In the genomic region with DNA sequence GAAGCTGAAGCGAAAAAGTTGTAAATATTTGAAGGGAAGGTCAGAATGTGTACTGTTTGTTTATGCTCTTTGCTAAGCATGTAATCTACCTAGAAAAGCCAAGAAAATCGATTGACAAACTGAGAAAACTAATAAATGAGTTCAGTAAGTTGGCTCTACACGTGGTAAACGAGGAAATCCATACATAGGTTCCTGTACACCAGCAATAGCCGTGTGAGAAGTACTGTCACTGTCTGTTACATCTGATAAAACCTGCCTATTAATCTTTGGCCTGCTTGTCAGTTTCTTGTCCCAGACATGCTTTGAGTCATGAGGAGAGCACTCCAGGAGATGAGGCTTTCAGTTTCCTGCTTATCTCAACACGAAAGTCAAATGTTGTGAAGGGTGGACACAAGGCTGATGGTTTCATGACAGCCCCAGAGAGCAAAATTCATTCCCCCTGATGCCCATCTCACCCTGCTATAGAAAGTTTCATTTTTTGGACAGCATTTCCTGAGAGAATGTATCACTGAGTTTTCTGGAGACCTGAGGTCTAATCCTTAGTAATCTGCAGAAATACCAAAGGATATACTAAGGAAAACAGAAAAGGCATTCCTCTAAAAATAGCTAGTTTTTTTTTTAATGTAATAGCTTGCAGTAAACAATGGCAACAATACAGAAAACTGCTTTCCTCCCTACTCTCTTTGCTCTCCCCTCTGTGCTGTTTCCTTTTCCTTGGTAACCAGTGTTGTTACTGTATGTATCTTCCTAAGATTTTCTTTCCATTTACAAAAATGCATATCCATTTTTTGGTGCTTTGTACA, we compare ENCODE assay signal across 10 cellular contexts. TPM values are rescaled to one million over a fixed set of nuclear protein-coding genes. Genes with fewer than 3 reads are reported as not detected.
DNase-seq lines count a peak whose midpoint lies in the region; ATAC-seq and TF ChIP-seq lines count a peak whose summit lies in the region.
"Had no signal": no experiment of that assay in that cellular context is flagged by ENCODE, and none has a peak within 500 bp of the region (broad histone marks: within the 10 kb centered on the region; RNA-seq: fewer than 3 reads in every experiment).

No MANE protein-coding gene starts in this region.

- H3K36me3 ChIP-seq in A673 (ENCODE audit: insufficient read depth, low read length, poor library complexity, severe bottlenecking) (no peaks in the 10 kb centered on the region), esophagus muscularis mucosa (no peaks in the 10 kb centered on the region), PC-3 (ENCODE audit: low read depth, low read length) (no peaks in the 10 kb centered on the region)
- H3K36me3 ChIP-seq: BLaER1 had no signal

- DNase-seq in A673 (ENCODE audit: low spot score) (peak; percentile 68), HUDEP-2 (lab: John Stamatoyannopoulos, UW; ENCODE audit: unreplicated experiment in 76 of 76) (peak in 70 of 76 experiments; percentile 15 to 94 (median 68)), esophagus muscularis mucosa (ENCODE audit: extremely low spot score) (no peak), PC-3 (no peak), C1 segment of cervical spinal cord (lab: John Stamatoyannopoulos, UW) (no peak), NAMALWA (ENCODE audit: low spot score) (no peak)
- DNase-seq in activated naive CD4-positive, alpha-beta T cell treated with anti-CD3 and anti-CD28 coated beads for 36 hours, result no peak

- H3K27ac ChIP-seq in A673 (ENCODE audit: low read depth, low read length, poor library complexity, severe bottlenecking) (peak overlapping the region; percentile 49), esophagus muscularis mucosa (replicated peaks in 1 of 4) (peak overlapping the region; percentile 33 to 62 (median 39)), PC-3 (ENCODE audit: low read length) (no peak overlapping the region)
- H3K27ac ChIP-seq: BLaER1 had no signal

- no peaks in the 10 kb centered on the region for H3K9me3 ChIP-seq in A673 (ENCODE audit: low read depth, low read length, poor library complexity, severe bottlenecking)
- no peaks in the 10 kb centered on the region for H3K9me3 ChIP-seq in esophagus muscularis mucosa
- no peaks in the 10 kb centered on the region for H3K9me3 ChIP-seq in PC-3 (ENCODE audit: low read length)
- H3K9me3 ChIP-seq: BLaER1 had no signal

- peaks cover 19% of the 10 kb centered on the region; the same call in 1 of the 2 replicates for H3K79me2 ChIP-seq in PC-3 (ENCODE audit: low read length)

- no peaks in the 10 kb centered on the region for H3F3A ChIP-seq in PC-3 (ENCODE audit: low read length, unreplicated experiment)

- H3K9me2 ChIP-seq in PC-3 (replicated peaks; ENCODE audit: low read length), result no peaks in the 10 kb centered on the region

- no peak for TF ChIP-seq POLR2A in esophagus muscularis mucosa (IDR thresholded peaks at IDR 0.05; ENCODE audit: low read depth)

- no peak overlapping the region for H3K4me3 Mint-ChIP-seq in activated naive CD4-positive, alpha-beta T cell treated with anti-CD3 and anti-CD28 coated beads for 36 hours
- H3K4me3 Mint-ChIP-seq: memory B cell had no signal

- H3K36me3 Mint-ChIP-seq in activated naive CD4-positive, alpha-beta T cell treated with anti-CD3 and anti-CD28 coated beads for 36 hours (ENCODE audit: low read depth), result peaks cover 2% of the 10 kb centered on the region

- no peaks in the 10 kb centered on the region for H3K27me3 Mint-ChIP-seq in activated naive CD4-positive, alpha-beta T cell treated with anti-CD3 and anti-CD28 coated beads for 36 hours (ENCODE audit: low read depth)
- H3K27me3 Mint-ChIP-seq: memory B cell had no signal

- POLR2A ChIA-PET in A673 (lab: Charles Lee; ENCODE audit: low non-redundant PET) (interaction anchor here (0.7 kb wide), 1 partner anchor 26 kb away, joined by 3 read pairs; no protein-coding TSS in a partner anchor), PC-3 (lab: Charles Lee; ENCODE audit: unreplicated experiment) (no interaction called here)

- no peak overlapping the region for H3K9ac ChIP-seq in PC-3 (ENCODE audit: low read length)
- H3K9ac ChIP-seq: BLaER1 had no signal

- no peaks in the 10 kb centered on the region for H3K4me1 Mint-ChIP-seq in activated naive CD4-positive, alpha-beta T cell treated with anti-CD3 and anti-CD28 coated beads for 36 hours (ENCODE audit: low read depth)

- no TSS peak for BruUV-seq in A673 (replicated peaks; lab: Mats Ljungman, UMichigan)
- no TSS peak for BruUV-seq in PC-3 (replicated peaks; lab: Mats Ljungman, UMichigan)

- H2AFZ ChIP-seq in PC-3 (ENCODE audit: low read length), result no peak overlapping the region

- TF ChIP-seq EP300 in esophagus muscularis mucosa (IDR thresholded peaks at IDR 0.05), result no peak

- H3K4me3 ChIP-seq in A673 (ENCODE audit: low read depth, low read length, poor library complexity, severe bottlenecking) (no peak overlapping the region), esophagus muscularis mucosa (no peak overlapping the region), PC-3 (ENCODE audit: low read length) (no peak overlapping the region)
- H3K4me3 ChIP-seq: BLaER1 had no signal

- peaks cover 47% of the 10 kb centered on the region for H3K4me1 ChIP-seq in A673 (ENCODE audit: insufficient read depth, low read length, poor library complexity, severe bottlenecking)
- peaks cover 18 to 85% (median 75%) of the 10 kb centered on the region in 4 donors for H3K4me1 ChIP-seq in esophagus muscularis mucosa
- H3K4me1 ChIP-seq in PC-3 (ENCODE audit: insufficient read depth, low read length), result no peaks in the 10 kb centered on the region

- no peaks in the 10 kb centered on the region for H3K9me3 Mint-ChIP-seq in activated naive CD4-positive, alpha-beta T cell treated with anti-CD3 and anti-CD28 coated beads for 36 hours
- H3K9me3 Mint-ChIP-seq: memory B cell had no signal

- TF ChIP-seq CTCF in A673 (conservative IDR thresholded peaks at IDR 0.05; ENCODE audit: low read depth, low read length), result no peak
- no peak for TF ChIP-seq CTCF in esophagus muscularis mucosa (IDR thresholded peaks at IDR 0.05)
- no peak for TF ChIP-seq CTCF in PC-3 (conservative IDR thresholded peaks at IDR 0.05; ENCODE audit: low read depth, low read length)

- intact Hi-C loops in A673 (cut with micrococcal nuclease; ENCODE audit: unreplicated experiment) (no loop called here), esophagus muscularis mucosa (cut with DNase I) (loop anchor here (5.0 kb wide), 1 partner anchor 47 kb away; no protein-coding TSS in a partner anchor), PC-3 (cut with micrococcal nuclease) (no loop called here)
- intact Hi-C loops in activated naive CD4-positive, alpha-beta T cell treated with anti-CD3 and anti-CD28 coated beads for 36 hours (cut with micrococcal nuclease), result no loop called here

- peak; percentile 76 for ATAC-seq in GM21390 (IDR thresholded peaks at IDR 0.05; ENCODE audit: unreplicated experiment)
- ATAC-seq in PC-3, result no peak

- CTCF ChIA-PET in A673 (lab: Charles Lee), result no interaction called here
- CTCF ChIA-PET in PC-3 (lab: Charles Lee), result no interaction called here
- CTCF ChIA-PET in activated naive CD4-positive, alpha-beta T cell treated with anti-CD3 and anti-CD28 coated beads for 36 hours (lab: Charles Lee), result no interaction called here

- no peak overlapping the region for H3K4me2 ChIP-seq in PC-3 (ENCODE audit: low read length)
- H3K4me2 ChIP-seq: BLaER1 had no signal

- no peak overlapping the region for H3K27ac Mint-ChIP-seq in activated naive CD4-positive, alpha-beta T cell treated with anti-CD3 and anti-CD28 coated beads for 36 hours
- H3K27ac Mint-ChIP-seq: memory B cell had no signal

- 34% methylated on average over 6 of the region's 6 CpGs for WGBS in esophagus muscularis mucosa

- no peaks in the 10 kb centered on the region for H4K20me1 ChIP-seq in PC-3 (ENCODE audit: low read length)
- H4K20me1 ChIP-seq: BLaER1 had no signal

- H3K27me3 ChIP-seq in A673 (replicated peaks; ENCODE audit: insufficient read depth, low read depth, low read length, poor library complexity), result no peaks in the 10 kb centered on the region
- no peaks in the 10 kb centered on the region for H3K27me3 ChIP-seq in esophagus muscularis mucosa
- H3K27me3 ChIP-seq in PC-3 (ENCODE audit: low read length), result no peaks in the 10 kb centered on the region
- H3K27me3 ChIP-seq: BLaER1 had no signal

RNA-seq across cellular contexts. Expression of a gene that starts 18.8 kb away (rescaled TPM):
- total RNA-seq in A673 (2021) (112 and 136 TPM in 2 replicates), esophagus muscularis mucosa (100 to 1,000 TPM in 1 of 4 donors, 10 to 100 TPM in 3; 66.1 to 110 (median 90.5) TPM), PC-3 (2014; rRNA removed) (10.5 and 14.5 TPM in 2 replicates)
- total RNA-seq in activated naive CD4-positive, alpha-beta T cell treated with anti-CD3 and anti-CD28 coated beads for 36 hours, result 1 to 10 TPM; 2.9 to 6.8 TPM

Comparison
In these comparisons a context has a peak if more than half of its experiments do, and no peak if none do; other contexts are left out.
1. DNase-seq: peak in A673 (single experiment) and HUDEP-2 (70 of 76); none in esophagus muscularis mucosa (single experiment), PC-3 (single experiment), C1 segment of cervical spinal cord (0 of 14), NAMALWA (single experiment) and activated naive CD4-positive, alpha-beta T cell treated with anti-CD3 and anti-CD28 coated beads for 36 hours (single experiment).